9 cellular contexts compared by ENCODE assay signal in genomic region chr6:32413427-32414047, GRCh38. TPM values are rescaled to one million over a fixed set of nuclear protein-coding genes. Genes with fewer than 3 reads are reported as not detected.
A peak's percentile ranks its signal among the peaks of the same experiment; 100 is the strongest.
DNase-seq lines count a peak whose midpoint lies in the region; ATAC-seq, FAIRE-seq and TF ChIP-seq lines count a peak whose summit lies in the region.
"Had no signal": no experiment of that assay in that cellular context is flagged by ENCODE, and none has a peak within 500 bp of the region (broad histone marks: within the 10 kb centered on the region; RNA-seq: fewer than 3 reads in every experiment).

No MANE protein-coding gene starts in this region.

- no peak for FAIRE-seq in D721Med (lab: Jason Lieb, UNC)

- H3K4me3 ChIP-seq in OCI-LY1 (ENCODE audit: low read depth, low read length, poor library complexity, severe bottlenecking) = no peak overlapping the region

- no peaks in the 10 kb centered on the region for H3K79me2 ChIP-seq in OCI-LY1 (ENCODE audit: insufficient read depth, low read length)

- H3K27me3 Mint-ChIP-seq in naive B cell = peaks cover 24 to 50% (median 33%) of the 10 kb centered on the region in 3 donors

- H3K4me1 ChIP-seq in OCI-LY1 (ENCODE audit: insufficient read depth, low read length, severe bottlenecking) = peaks cover 4% of the 10 kb centered on the region

- H3K9me3 Mint-ChIP-seq in naive B cell = no peaks in the 10 kb centered on the region

- peaks cover 14 to 19% (median 19%) of the 10 kb centered on the region in 3 donors for H3K4me1 Mint-ChIP-seq in naive B cell

- no peaks in the 10 kb centered on the region for H3K36me3 ChIP-seq in OCI-LY1 (ENCODE audit: insufficient read depth, low read length)

- H3K36me3 Mint-ChIP-seq in naive B cell = no peaks in the 10 kb centered on the region

- ATAC-seq in esophagus mucosa (peak; percentile 81), naive B cell (ENCODE audit: low read depth in 2 of 2) (peak; percentile 92 to 94), HG03175 (IDR thresholded peaks at IDR 0.05; ENCODE audit: unreplicated experiment) (no peak)

- no peak overlapping the region for H3K4me2 ChIP-seq in OCI-LY1 (ENCODE audit: low read length)

- H4K20me1 ChIP-seq in OCI-LY1 (ENCODE audit: insufficient read depth, low read length) = no peaks in the 10 kb centered on the region

- peak; percentile 19 for DNase-seq in D721Med (ENCODE audit: insufficient read length, low spot score)
- peak; percentile 39 for DNase-seq in HS-27A (ENCODE audit: low read depth)
- DNase-seq in activated T-cell treated with anti-CD3 and anti-CD28 coated beads for 24 hours (ENCODE audit: low read depth) = peak; percentile 76
- peak; percentile 80 for DNase-seq in naive B cell
- DNase-seq in stimulated activated CD8-positive, alpha-beta memory T cell treated with anti-CD3 and anti-CD28 coated beads, Interleukin-7, amount 100 ng/mL, for 24 hours (ENCODE audit: low read depth) = peak; percentile 74

- no peaks in the 10 kb centered on the region for H3K27me3 ChIP-seq in OCI-LY1 (ENCODE audit: insufficient read depth, low read length)

- H3K9ac ChIP-seq in OCI-LY1 (ENCODE audit: low read length) = no peak overlapping the region

- H2AFZ ChIP-seq in OCI-LY1 (ENCODE audit: low read length) = no peak overlapping the region

- TF ChIP-seq CTCF in D721Med (IDR thresholded peaks at IDR 0.05; ENCODE audit: insufficient read depth, missing control alignments) (peak; percentile 82), OCI-LY1 (IDR thresholded peaks at IDR 0.05; ENCODE audit: low read length) (peak; percentile 90)

- H3F3A ChIP-seq in OCI-LY1 (ENCODE audit: insufficient read depth, low read length) = no peaks in the 10 kb centered on the region

- no peaks in the 10 kb centered on the region for H3K9me2 ChIP-seq in OCI-LY1 (ENCODE audit: low read depth, low read length)

- no peaks in the 10 kb centered on the region for H3K9me3 ChIP-seq in OCI-LY1 (ENCODE audit: low read length)

- H3K27ac ChIP-seq in OCI-LY1 (ENCODE audit: low read depth, low read length, poor library complexity, severe bottlenecking) = no peak overlapping the region

- peak overlapping the region in 3 of 8 donors; percentile 41 to 66 (median 46) for H3K4me3 Mint-ChIP-seq in naive B cell

- peak overlapping the region in 4 of 6 donors; percentile 41 to 89 (median 66) for H3K27ac Mint-ChIP-seq in naive B cell

RNA-seq across cellular contexts. Expression of gene BTNL2, which starts 6.6 kb away (rescaled TPM):
- total RNA-seq in esophagus mucosa = not detected
- polyA plus RNA-seq in naive B cell (ENCODE audit: low read depth in 6 of 6) = not detected
- total RNA-seq: activated CD8-positive, alpha-beta memory T cell treated with anti-CD3 and anti-CD28 coated beads for 36 hours had no signal

RNA-seq across cellular contexts. Expression of gene HLA-DRA, which starts 26.1 kb away (rescaled TPM):
- total RNA-seq in esophagus mucosa = 38.7 TPM
- over 10,000 TPM; 10,549 to 17,877 (median 15,091) TPM for polyA plus RNA-seq in naive B cell (ENCODE audit: low read depth in 6 of 6)

RNA-seq across cellular contexts. Expression of gene TSBP1, which starts 41.8 kb away (rescaled TPM):
- total RNA-seq in esophagus mucosa = not detected
- not detected for polyA plus RNA-seq in naive B cell (ENCODE audit: low read depth in 6 of 6)
- total RNA-seq: activated CD8-positive, alpha-beta memory T cell treated with anti-CD3 and anti-CD28 coated beads for 36 hours had no signal

Comparison
In these comparisons a context has a peak if more than half of its experiments do, and no peak if none do; other contexts are left out.
1. DNase-seq: peak in every context shown above with its lines; median percentile 80 in naive B cell; 76 in activated T-cell treated with anti-CD3 and anti-CD28 coated beads for 24 hours; 74 in stimulated activated CD8-positive, alpha-beta memory T cell treated with anti-CD3 and anti-CD28 coated beads, Interleukin-7, amount 100 ng/mL, for 24 hours; 39 in HS-27A; 19 in D721Med.